In the genomic region with DNA sequence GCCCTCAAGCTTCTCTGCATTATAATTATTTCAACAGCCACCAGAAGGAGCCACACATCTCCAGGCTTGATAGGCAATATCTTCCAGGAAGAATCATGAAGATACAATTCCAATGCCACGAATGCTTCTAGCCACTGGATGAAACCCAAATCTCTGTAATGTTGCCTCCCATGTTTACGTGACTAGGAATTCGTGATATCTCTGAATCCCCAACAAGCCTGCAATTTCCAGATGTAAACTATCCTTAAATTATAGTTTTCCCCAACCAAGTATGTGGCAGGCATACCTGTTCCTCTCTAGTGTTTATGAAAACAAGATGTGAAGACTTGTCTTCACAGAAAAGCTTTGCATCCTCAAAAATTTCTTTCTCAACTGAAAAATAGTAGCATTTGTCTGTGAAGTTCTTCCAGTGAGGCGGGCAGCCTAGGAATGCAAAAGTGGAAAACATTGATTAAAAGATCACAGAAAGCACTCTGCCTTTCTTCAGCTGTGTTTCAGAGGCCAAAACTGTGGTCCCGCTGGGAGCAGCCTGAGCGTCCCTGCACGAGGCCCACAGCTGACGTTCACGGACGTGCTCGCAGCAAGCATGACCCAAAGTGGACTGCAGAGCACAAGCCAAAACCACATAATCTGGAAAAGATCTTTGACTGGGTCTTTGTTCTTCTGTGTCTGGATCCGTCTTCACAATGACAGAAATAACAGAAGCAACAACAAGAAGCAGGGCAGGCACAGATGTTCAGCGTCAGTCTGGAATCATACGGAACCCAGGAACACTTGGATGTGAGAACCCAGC, we compare ENCODE assay signal across 1 cellular context.
TF ChIP-seq lines count a peak whose summit lies in the region.

No MANE protein-coding gene starts in this region.

TF ChIP-seq in IMR-90, 13 proteins besides CTCF, POLR2A, EP300 and RAD21 (continued from another document):
- TF ChIP-seq, protein P1, sequence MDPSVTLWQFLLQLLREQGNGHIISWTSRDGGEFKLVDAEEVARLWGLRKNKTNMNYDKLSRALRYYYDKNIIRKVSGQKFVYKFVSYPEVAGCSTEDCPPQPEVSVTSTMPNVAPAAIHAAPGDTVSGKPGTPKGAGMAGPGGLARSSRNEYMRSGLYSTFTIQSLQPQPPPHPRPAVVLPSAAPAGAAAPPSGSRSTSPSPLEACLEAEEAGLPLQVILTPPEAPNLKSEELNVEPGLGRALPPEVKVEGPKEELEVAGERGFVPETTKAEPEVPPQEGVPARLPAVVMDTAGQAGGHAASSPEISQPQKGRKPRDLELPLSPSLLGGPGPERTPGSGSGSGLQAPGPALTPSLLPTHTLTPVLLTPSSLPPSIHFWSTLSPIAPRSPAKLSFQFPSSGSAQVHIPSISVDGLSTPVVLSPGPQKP (IDR thresholded peaks at IDR 0.05; ENCODE audit: borderline replicate concordance, low read depth, low read length) = no peak
- no peak for TF ChIP-seq MXI1 (IDR thresholded peaks at IDR 0.05; ENCODE audit: borderline replicate concordance, low read depth, low read length)
- TF ChIP-seq RFX5 (IDR thresholded peaks at IDR 0.05; ENCODE audit: low read depth, low read length) = no peak
- no peak for TF ChIP-seq CEBPB (IDR thresholded peaks at IDR 0.05; ENCODE audit: low read depth, low read length)
- TF ChIP-seq MAFK (IDR thresholded peaks at IDR 0.05; ENCODE audit: low read depth, low read length) = no peak
- no peak for TF ChIP-seq RCOR1 (IDR thresholded peaks at IDR 0.05; ENCODE audit: insufficient replicate concordance, low read length)
- no peak for TF ChIP-seq CHD1 (IDR thresholded peaks at IDR 0.05; ENCODE audit: low read depth, low read length)
- TF ChIP-seq BHLHE40 (IDR thresholded peaks at IDR 0.05; ENCODE audit: low read depth, low read length) = no peak
- TF ChIP-seq, protein P2, sequence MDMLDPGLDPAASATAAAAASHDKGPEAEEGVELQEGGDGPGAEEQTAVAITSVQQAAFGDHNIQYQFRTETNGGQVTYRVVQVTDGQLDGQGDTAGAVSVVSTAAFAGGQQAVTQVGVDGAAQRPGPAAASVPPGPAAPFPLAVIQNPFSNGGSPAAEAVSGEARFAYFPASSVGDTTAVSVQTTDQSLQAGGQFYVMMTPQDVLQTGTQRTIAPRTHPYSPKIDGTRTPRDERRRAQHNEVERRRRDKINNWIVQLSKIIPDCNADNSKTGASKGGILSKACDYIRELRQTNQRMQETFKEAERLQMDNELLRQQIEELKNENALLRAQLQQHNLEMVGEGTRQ (IDR thresholded peaks at IDR 0.05; ENCODE audit: low read depth, low read length) = no peak
- TF ChIP-seq SMC3 (IDR thresholded peaks at IDR 0.05; ENCODE audit: low read depth, low read length) = no peak
